ENCODE assay signal across 21 cellular contexts in genomic region chr12:108327621-108328371, GRCh38. TPM values are rescaled to one million over a fixed set of nuclear protein-coding genes. Genes with fewer than 3 reads are reported as not detected.
DNase-seq lines count a peak whose midpoint lies in the region; ATAC-seq and TF ChIP-seq lines count a peak whose summit lies in the region.
"Had no signal": no experiment of that assay in that cellular context is flagged by ENCODE, and none has a peak within 500 bp of the region (broad histone marks: within the 10 kb centered on the region; RNA-seq: fewer than 3 reads in every experiment).

No MANE protein-coding gene starts in this region.

- H3K4me3 ChIP-seq in left ventricle myocardium inferior (no peak overlapping the region), transverse colon (no peak overlapping the region), GM23338 (no peak overlapping the region), testis (no peak overlapping the region)

- no peak for TF ChIP-seq EP300 in transverse colon (IDR thresholded peaks at IDR 0.05; ENCODE audit: low read depth)

- H3K4me2 ChIP-seq in GM23338: no peak overlapping the region
- H3K4me2 ChIP-seq: KMS-11 had no signal

- no peak for DNase-seq in central memory CD8-positive, alpha-beta T cell (ENCODE audit: low spot score in 2 of 2)
- DNase-seq in left ventricle myocardium inferior: peak; percentile 46
- DNase-seq in osteocyte (ENCODE audit: extremely low spot score, unreplicated experiment): no peak
- DNase-seq in transverse colon: no peak
- no peak for DNase-seq in NCI-H187 (lab: John Stamatoyannopoulos, UW)
- no peak for DNase-seq in GM23338 (ENCODE audit: low spot score)
- DNase-seq in testis: no peak
- DNase-seq: activated T-cell treated with anti-CD3 and anti-CD28 coated beads, Interleukin-2, amount 50 U/mL, for 48 hours; CD4-positive, alpha-beta memory T cell; cortex of kidney; DND-41; hypothalamus; NCI-H2081; stimulated activated CD4-positive, alpha-beta T cell treated with anti-CD3 and anti-CD28 coated beads, Interleukin-1b, Interleukin-23, amount 100 ng/mL, for 48 hours; stimulated activated naive CD4-positive, alpha-beta T cell treated with Interleukin-2 at 50 U/mL for 16 hours; T1000 had no signal

- H3K27ac Mint-ChIP-seq in central memory CD8-positive, alpha-beta T cell (ENCODE audit: low read depth): peak overlapping the region; percentile 84
- peak overlapping the region; percentile 54 for H3K27ac Mint-ChIP-seq in osteocyte (ENCODE audit: unreplicated experiment)
- no peak overlapping the region for H3K27ac Mint-ChIP-seq in GM23338
- H3K27ac Mint-ChIP-seq: activated naive CD8-positive, alpha-beta T cell had no signal

- H4K20me1 ChIP-seq in GM23338 (replicated peaks; ENCODE audit: insufficient read depth): no peaks in the 10 kb centered on the region

- no peak overlapping the region for H2AFZ ChIP-seq in GM23338

- no peak overlapping the region for H3K4me3 Mint-ChIP-seq in central memory CD8-positive, alpha-beta T cell
- H3K4me3 Mint-ChIP-seq in osteocyte (ENCODE audit: unreplicated experiment): no peak overlapping the region
- H3K4me3 Mint-ChIP-seq in GM23338: no peak overlapping the region
- H3K4me3 Mint-ChIP-seq: activated naive CD8-positive, alpha-beta T cell; CD4-positive, alpha-beta memory T cell had no signal

- H3K4me1 Mint-ChIP-seq in central memory CD8-positive, alpha-beta T cell: peaks cover 57% of the 10 kb centered on the region
- H3K4me1 Mint-ChIP-seq in osteocyte (ENCODE audit: unreplicated experiment) (peaks cover 46% of the 10 kb centered on the region), GM23338 (no peaks in the 10 kb centered on the region; the same call in 2 of the 3 replicates)

- in situ Hi-C loops in transverse colon (cut with MboI; ENCODE audit: low pct_ligation_motif_present in 1 of 4, low pct_unique_long_range_greater_than_20kb in 1 of 4, low sequenced_read_pairs in 3 of 4): no loop called here

- peaks cover 30% of the 10 kb centered on the region for H3K4me1 ChIP-seq in left ventricle myocardium inferior
- H3K4me1 ChIP-seq in transverse colon: peaks cover 0 to 5% (median 2%) of the 10 kb centered on the region in 4 donors
- H3K4me1 ChIP-seq in GM23338 (ENCODE audit: insufficient read depth): no peaks in the 10 kb centered on the region
- H3K4me1 ChIP-seq in testis: peaks cover 10% of the 10 kb centered on the region

- H3K36me3 ChIP-seq in left ventricle myocardium inferior: peaks cover 4% of the 10 kb centered on the region
- no peaks in the 10 kb centered on the region for H3K36me3 ChIP-seq in transverse colon
- H3K36me3 ChIP-seq in GM23338 (ENCODE audit: insufficient read depth): no peaks in the 10 kb centered on the region
- no peaks in the 10 kb centered on the region for H3K36me3 ChIP-seq in testis (ENCODE audit: low read depth, missing control alignments)
- H3K36me3 ChIP-seq: neutrophil had no signal

- peak overlapping the region; percentile 83 for H3K27ac ChIP-seq in left ventricle myocardium inferior (replicated peaks)
- H3K27ac ChIP-seq in transverse colon: peak overlapping the region in 3 of 4 donors; percentile 10 to 46 (median 38)
- H3K27ac ChIP-seq in GM23338 (ENCODE audit: low read depth): no peak overlapping the region
- H3K27ac ChIP-seq in testis: peak overlapping the region in 1 of 2 donors; percentile 53
- H3K27ac ChIP-seq: KMS-11, neutrophil had no signal

- TF ChIP-seq CTCF in left ventricle myocardium inferior (IDR thresholded peaks at IDR 0.05; ENCODE audit: borderline replicate concordance): no peak
- no peak for TF ChIP-seq CTCF in osteocyte (IDR thresholded peaks at IDR 0.05)
- TF ChIP-seq CTCF in transverse colon (IDR thresholded peaks at IDR 0.05): no peak
- no peak for TF ChIP-seq CTCF in GM23338 (conservative IDR thresholded peaks at IDR 0.05; ENCODE audit: low read depth in 2 of 2)
- TF ChIP-seq CTCF in testis (IDR thresholded peaks at IDR 0.05): no peak

- no peaks in the 10 kb centered on the region for H3K9me3 Mint-ChIP-seq in central memory CD8-positive, alpha-beta T cell
- H3K9me3 Mint-ChIP-seq in osteocyte (ENCODE audit: unreplicated experiment) (no peaks in the 10 kb centered on the region), GM23338 (no peaks in the 10 kb centered on the region)

- intact Hi-C loops in left ventricle myocardium inferior (cut with micrococcal nuclease): no loop called here
- intact Hi-C loops in transverse colon (cut with DNase I; ENCODE audit: low total_unique reads): no loop called here
- intact Hi-C loops in testis (cut with DNase I; ENCODE audit: low total_unique reads): no loop called here

- H3K79me2 ChIP-seq in GM23338 (replicated peaks; ENCODE audit: insufficient read depth): no peaks in the 10 kb centered on the region

- WGBS in transverse colon (ENCODE audit: low coverage in 1 of 2), 2 donors: 66 to 84% methylated on average over 3 to 16 of the region's 16 CpGs
- 51 to 68% methylated on average over 13 to 16 of the region's 16 CpGs for WGBS in testis, 2 donors

- no peaks in the 10 kb centered on the region for H3F3A ChIP-seq in GM23338 (replicated peaks; ENCODE audit: low read depth)

- peaks cover 5% of the 10 kb centered on the region for H3K9me3 ChIP-seq in left ventricle myocardium inferior (replicated peaks)
- H3K9me3 ChIP-seq in transverse colon: no peaks in the 10 kb centered on the region
- H3K9me3 ChIP-seq in testis: no peaks in the 10 kb centered on the region
- H3K9me3 ChIP-seq: neutrophil had no signal

- peaks cover 2% of the 10 kb centered on the region for H3K36me3 Mint-ChIP-seq in central memory CD8-positive, alpha-beta T cell (ENCODE audit: insufficient read depth)
- peaks cover 37% of the 10 kb centered on the region for H3K36me3 Mint-ChIP-seq in osteocyte (ENCODE audit: unreplicated experiment)
- no peaks in the 10 kb centered on the region for H3K36me3 Mint-ChIP-seq in GM23338 (ENCODE audit: low read depth)
- H3K36me3 Mint-ChIP-seq: activated naive CD8-positive, alpha-beta T cell; CD4-positive, alpha-beta memory T cell had no signal

- H3K27me3 ChIP-seq in left ventricle myocardium inferior (ENCODE audit: low read depth) (no peaks in the 10 kb centered on the region), transverse colon (no peaks in the 10 kb centered on the region), GM23338 (ENCODE audit: insufficient read depth) (no peaks in the 10 kb centered on the region), testis (no peaks in the 10 kb centered on the region)
- H3K27me3 ChIP-seq: neutrophil had no signal

- no peak for TF ChIP-seq POLR2A in transverse colon (IDR thresholded peaks at IDR 0.05)
- no peak for TF ChIP-seq POLR2A in testis (IDR thresholded peaks at IDR 0.05)

- ATAC-seq in central memory CD8-positive, alpha-beta T cell (replicated peaks; ENCODE audit: extremely low read depth, poor library complexity, severe bottlenecking): no peak
- no peak for ATAC-seq in GM18861 (IDR thresholded peaks at IDR 0.05; ENCODE audit: unreplicated experiment)
- ATAC-seq in GM23338: no peak

- H3K9me2 ChIP-seq in GM23338 (ENCODE audit: insufficient read depth): no peaks in the 10 kb centered on the region

- no peaks in the 10 kb centered on the region for H3K27me3 Mint-ChIP-seq in central memory CD8-positive, alpha-beta T cell
- H3K27me3 Mint-ChIP-seq in osteocyte (ENCODE audit: unreplicated experiment) (peaks cover 2% of the 10 kb centered on the region), GM23338 (ENCODE audit: insufficient read depth, low read depth, poor library complexity) (peaks cover 3% of the 10 kb centered on the region)

TF ChIP-seq in GM23338, 12 proteins besides CTCF, POLR2A, EP300 and RAD21 (continues in another document):
- TF ChIP-seq ZNF331 (CRISPR knock-in tag; IDR thresholded peaks at IDR 0.05; ENCODE audit: low read depth) (no peak), POLR2AphosphoS5 (IDR thresholded peaks at IDR 0.05; ENCODE audit: low read depth) (no peak), NANOG (IDR thresholded peaks at IDR 0.05; ENCODE audit: borderline replicate concordance) (no peak), CREB1 (CRISPR knock-in tag; IDR thresholded peaks at IDR 0.05; ENCODE audit: low read depth) (no peak), REST (IDR thresholded peaks at IDR 0.05; ENCODE audit: unreplicated experiment) (no peak)

RNA-seq across cellular contexts. Expression of gene CMKLR1, which starts 11.3 kb away (rescaled TPM):
- total RNA-seq in left ventricle myocardium inferior: 5.7 TPM
- 47.5 and 48.5 TPM in 2 replicates for total RNA-seq in osteocyte
- total RNA-seq in transverse colon: 10 to 100 TPM in 1 of 4 donors, 1 to 10 TPM in 3; 4.2 to 13.5 (median 4.5) TPM
- total RNA-seq in GM23338 (2014; rRNA removed; shearing (Covaris generic)): 1.6 and 2.6 TPM in 2 replicates
- polyA plus RNA-seq in GM23338 (2016; fragmentation: Nextera tagmentation; extraction: Ambion mirVana): 0.40 and 0.71 TPM in 2 replicates
- 1 to 10 TPM; 2.4 to 4.8 TPM for total RNA-seq in testis
- polyA plus RNA-seq in testis (ENCODE audit: insufficient read depth, low read depth, low replicate concordance): 9.5 TPM
- total RNA-seq: NCI-H460 had no signal
